28 cellular contexts compared by ENCODE assay signal in genomic region chr4:159669094-159669493, GRCh38.
"Had no signal": no experiment of that assay in that cellular context is flagged by ENCODE, and none has a peak within 500 bp of the region (broad histone marks: within the 10 kb centered on the region; RNA-seq: fewer than 3 reads in every experiment).

No MANE protein-coding gene starts in this region.

- ATAC-seq: effector memory CD8-positive, alpha-beta T cell; esophagus mucosa; foreskin keratinocyte; heart right ventricle; left cardiac atrium; left lung; left ventricle myocardium superior; lower lobe of right lung; mucosa of descending colon; naive thymus-derived CD8-positive, alpha-beta T cell had no signal

- H3K36me3 Mint-ChIP-seq: mesothelial cell of epicardium; naive B cell; naive thymus-derived CD8-positive, alpha-beta T cell had no signal

- FAIRE-seq: endometrium, frontal cortex, islet of Langerhans, keratinocyte had no signal

- H3K27ac Mint-ChIP-seq: dendritic cell treated with granulocyte-macrophage colony-stimulating factor and Interleukin-4, amounts not matched to agents 40 ng/mL and 50 ng/mL, for 4 days; effector memory CD8-positive, alpha-beta T cell; endodermal cell; mesothelial cell of epicardium; naive B cell; naive thymus-derived CD8-positive, alpha-beta T cell had no signal

- H3K27me3 Mint-ChIP-seq: dendritic cell treated with granulocyte-macrophage colony-stimulating factor and Interleukin-4, amounts not matched to agents 40 ng/mL and 50 ng/mL, for 4 days; effector memory CD8-positive, alpha-beta T cell; naive B cell; naive thymus-derived CD8-positive, alpha-beta T cell had no signal

- H3K27ac ChIP-seq: colonic mucosa, epithelial cell of prostate, foreskin keratinocyte, gastroesophageal sphincter, heart right ventricle, left lung, lower lobe of right lung had no signal

- H3K4me1 ChIP-seq: colonic mucosa, foreskin keratinocyte, gastroesophageal sphincter, heart right ventricle, left lung, lower lobe of right lung had no signal

- H3K4me3 Mint-ChIP-seq: dendritic cell treated with granulocyte-macrophage colony-stimulating factor and Interleukin-4, amounts not matched to agents 40 ng/mL and 50 ng/mL, for 4 days; effector memory CD8-positive, alpha-beta T cell; endodermal cell; mesothelial cell of epicardium; naive B cell; naive thymus-derived CD8-positive, alpha-beta T cell had no signal

- H3K4me1 Mint-ChIP-seq: endodermal cell; mesothelial cell of epicardium; naive B cell; naive thymus-derived CD8-positive, alpha-beta T cell had no signal

- H3K9me3 ChIP-seq: colonic mucosa, gastroesophageal sphincter, heart right ventricle, lower lobe of right lung, mucosa of descending colon had no signal

- H3K4me3 ChIP-seq: colonic mucosa, gastroesophageal sphincter, heart right ventricle, left lung, lower lobe of right lung, mucosa of descending colon had no signal

- H3K27me3 ChIP-seq: colonic mucosa, foreskin keratinocyte, gastroesophageal sphincter, heart right ventricle, left lung had no signal

- H3K36me3 ChIP-seq: colonic mucosa, gastroesophageal sphincter, heart right ventricle, left lung, lower lobe of right lung had no signal

- DNase-seq: colonic mucosa; cortex of kidney; effector CD8-positive, alpha-beta T cell; effector memory CD8-positive, alpha-beta T cell; endodermal cell; erythroblast; foreskin keratinocyte; glutamatergic neuron; head of caudate nucleus; heart right ventricle; hippocampal formation; left cardiac atrium; left lung; left ventricle myocardium superior; lower lobe of right lung; mesenchymal stem cell; mucosa of descending colon; naive B cell had no signal
